8 cellular contexts compared by ENCODE assay signal in the genomic region with DNA sequence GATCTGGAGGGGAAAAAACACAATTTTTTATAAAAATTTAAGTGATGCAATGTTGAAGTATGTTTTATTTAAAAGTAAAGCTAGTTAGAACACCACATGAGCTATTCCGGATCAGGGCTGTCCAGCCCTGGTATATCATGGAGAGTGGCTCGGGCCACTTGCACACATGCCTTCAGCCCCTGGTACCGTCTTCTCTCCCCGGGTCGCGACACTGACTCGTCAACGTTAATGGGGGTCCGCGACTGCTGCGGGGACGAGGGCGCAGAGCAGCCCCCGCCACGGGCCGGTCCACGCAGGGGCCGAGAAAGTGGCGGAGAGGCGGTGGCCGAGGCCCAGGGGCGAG.
A peak's percentile ranks its signal among the peaks of the same experiment; 100 is the strongest.
DNase-seq lines count a peak whose midpoint lies in the region; ATAC-seq lines count a peak whose summit lies in the region.

No MANE protein-coding gene starts in this region.

- peaks cover 53% of the 10 kb centered on the region for H3K27me3 Mint-ChIP-seq in activated T-helper 2 cell treated with anti-CD3 and anti-CD28 coated beads, Interferon-gamma antibody, Interleukin-2, Interleukin-4, amounts not matched to agents 10 μg/mL and 5 μg/mL and 100 μg/mL, durations not matched to agents 14 hours and 24 hours and 36 hours (ENCODE audit: low read depth)

- H3K9ac ChIP-seq in GM23248: no peak overlapping the region

- ATAC-seq in right cardiac atrium (peak; percentile 21 to 36), sciatic nerve (peak; percentile 41)

- no peaks in the 10 kb centered on the region for H3K9me3 ChIP-seq in GM23248 (ENCODE audit: low read depth)
- no peaks in the 10 kb centered on the region for H3K9me3 ChIP-seq in right cardiac atrium (ENCODE audit: control insufficient read depth, low read length)

- in situ Hi-C loops in GM23248 (cut with MboI): no loop called here

- no peak overlapping the region for H3K27ac ChIP-seq in GM23248
- no peak overlapping the region for H3K27ac ChIP-seq in right cardiac atrium (ENCODE audit: low read length)

- WGBS in GM23248 (ENCODE audit: low coverage in 1 of 2, low lambda C conversion rate in 2 of 2, missing lambda C conversion rate in 2 of 2), 2 experiments: 1 to 3% methylated on average over 10 to 21 of the region's 22 CpGs
- 2% methylated on average over 22 of the region's 22 CpGs for WGBS in right cardiac atrium

- H3K9me2 ChIP-seq in GM23248 (ENCODE audit: insufficient read depth): no peaks in the 10 kb centered on the region

- H3K4me1 Mint-ChIP-seq in activated T-helper 2 cell treated with anti-CD3 and anti-CD28 coated beads, Interferon-gamma antibody, Interleukin-2, Interleukin-4, amounts not matched to agents 10 μg/mL and 5 μg/mL and 100 μg/mL, durations not matched to agents 14 hours and 24 hours and 36 hours (ENCODE audit: low read depth): peaks cover 6% of the 10 kb centered on the region

- peak overlapping the region; percentile 53 for H3K4me3 Mint-ChIP-seq in activated T-helper 2 cell treated with anti-CD3 and anti-CD28 coated beads, Interferon-gamma antibody, Interleukin-2, Interleukin-4, amounts not matched to agents 10 μg/mL and 5 μg/mL and 100 μg/mL, durations not matched to agents 14 hours and 24 hours and 36 hours (ENCODE audit: low read depth)

- H3K4me3 ChIP-seq in GM23248 (peak overlapping the region; percentile 74), right cardiac atrium (ENCODE audit: low read length) (peak overlapping the region; percentile 68)

- peak overlapping the region; percentile 84 for H2AFZ ChIP-seq in GM23248

- H3K9me3 Mint-ChIP-seq in activated T-helper 2 cell treated with anti-CD3 and anti-CD28 coated beads, Interferon-gamma antibody, Interleukin-2, Interleukin-4, amounts not matched to agents 10 μg/mL and 5 μg/mL and 100 μg/mL, durations not matched to agents 14 hours and 24 hours and 36 hours: no peaks in the 10 kb centered on the region

- peak; percentile 36 for DNase-seq in GM23248
- DNase-seq in activated T-helper 2 cell treated with anti-CD3 and anti-CD28 coated beads, Interferon-gamma antibody, Interleukin-2, Interleukin-4, amounts not matched to agents 10 μg/mL and 5 μg/mL and 100 μg/mL, durations not matched to agents 14 hours and 24 hours and 36 hours (ENCODE audit: low spot score): no peak
- DNase-seq in right cardiac atrium: peak in 1 of 3 donors; percentile 16
- no peak for DNase-seq in sciatic nerve (ENCODE audit: low spot score)
- no peak for DNase-seq in activated gamma-delta T cell (lab: John Stamatoyannopoulos, UW)
- no peak for DNase-seq in stimulated activated naive CD4-positive, alpha-beta T cell (lab: John Stamatoyannopoulos, UW)
- DNase-seq in DMS 273 treated with DMSO at 0.1 percent for 48 hours (lab: John Stamatoyannopoulos, UW): no peak
- no peak for DNase-seq in stimulated activated CD4-positive, alpha-beta T cell treated with anti-CD3 and anti-CD28 coated beads, Interleukin-2, amount 100 ng/mL, for 48 hours

- H3K4me1 ChIP-seq in GM23248 (ENCODE audit: insufficient read depth): peaks cover 7% of the 10 kb centered on the region; the same call in 1 of the 2 replicates
- H3K4me1 ChIP-seq in right cardiac atrium (ENCODE audit: control insufficient read depth, insufficient read depth, low read length): no peaks in the 10 kb centered on the region

- H4K20me1 ChIP-seq in GM23248 (ENCODE audit: insufficient read depth): no peaks in the 10 kb centered on the region

- no peaks in the 10 kb centered on the region for H3F3A ChIP-seq in GM23248 (ENCODE audit: insufficient read depth)

- H3K4me2 ChIP-seq in GM23248 (ENCODE audit: unreplicated experiment): peak overlapping the region; percentile 72

- H3K27ac Mint-ChIP-seq in activated T-helper 2 cell treated with anti-CD3 and anti-CD28 coated beads, Interferon-gamma antibody, Interleukin-2, Interleukin-4, amounts not matched to agents 10 μg/mL and 5 μg/mL and 100 μg/mL, durations not matched to agents 14 hours and 24 hours and 36 hours: no peak overlapping the region

- H3K27me3 ChIP-seq in GM23248 (replicated peaks; ENCODE audit: insufficient read depth) (peaks cover 54% of the 10 kb centered on the region), right cardiac atrium (ENCODE audit: control insufficient read depth, insufficient read depth) (no peaks in the 10 kb centered on the region)

- no peaks in the 10 kb centered on the region for H3K79me2 ChIP-seq in GM23248 (ENCODE audit: insufficient read depth)

- no peaks in the 10 kb centered on the region for H3K36me3 ChIP-seq in GM23248 (ENCODE audit: low read depth)

- intact Hi-C loops in activated T-helper 2 cell treated with anti-CD3 and anti-CD28 coated beads, Interferon-gamma antibody, Interleukin-2, Interleukin-4, amounts not matched to agents 10 μg/mL and 5 μg/mL and 100 μg/mL, durations not matched to agents 14 hours and 24 hours and 36 hours (cut with micrococcal nuclease): loop anchor here (5.0 kb wide), 1 partner anchor 301 kb away; no protein-coding TSS in a partner anchor
- intact Hi-C loops in right cardiac atrium (cut with DNase I) (no loop called here), sciatic nerve (cut with DNase I) (no loop called here)

- H3K36me3 Mint-ChIP-seq in activated T-helper 2 cell treated with anti-CD3 and anti-CD28 coated beads, Interferon-gamma antibody, Interleukin-2, Interleukin-4, amounts not matched to agents 10 μg/mL and 5 μg/mL and 100 μg/mL, durations not matched to agents 14 hours and 24 hours and 36 hours (ENCODE audit: low read depth): peaks cover 3% of the 10 kb centered on the region
